ENCODE assay signal across 14 cellular contexts in genomic region chr17:57478433-57478832, GRCh38.
A peak's percentile ranks its signal among the peaks of the same experiment; 100 is the strongest.
DNase-seq lines count a peak whose midpoint lies in the region; TF ChIP-seq lines count a peak whose summit lies in the region.
"Had no signal": no experiment of that assay in that cellular context is flagged by ENCODE, and none has a peak within 500 bp of the region (broad histone marks: within the 10 kb centered on the region; RNA-seq: fewer than 3 reads in every experiment).

No MANE protein-coding gene starts in this region.

- 55 to 71% (median 68%) methylated on average over 6 of the region's 6 CpGs for WGBS in spleen, 5 donors
- 70 to 74% methylated on average over 6 of the region's 6 CpGs for WGBS in GM23248 (ENCODE audit: low coverage in 1 of 2, low lambda C conversion rate in 2 of 2, missing lambda C conversion rate in 2 of 2), 2 experiments

- no peaks in the 10 kb centered on the region for H3K36me3 ChIP-seq in spleen
- no peaks in the 10 kb centered on the region for H3K36me3 ChIP-seq in GM23248 (ENCODE audit: low read depth)
- H3K36me3 ChIP-seq: Peyer's patch had no signal

- H3K9me3 ChIP-seq in spleen (no peaks in the 10 kb centered on the region), GM23248 (ENCODE audit: low read depth) (no peaks in the 10 kb centered on the region)
- H3K9me3 ChIP-seq: Peyer's patch had no signal

- H3K9ac ChIP-seq in GM23248, result no peak overlapping the region

- peaks cover 42% of the 10 kb centered on the region for H3F3A ChIP-seq in GM23248 (ENCODE audit: insufficient read depth)

- no peaks in the 10 kb centered on the region for H3K27me3 ChIP-seq in spleen (replicated peaks in 1 of 7)
- no peaks in the 10 kb centered on the region for H3K27me3 ChIP-seq in GM23248 (replicated peaks; ENCODE audit: insufficient read depth)
- H3K27me3 ChIP-seq: Peyer's patch had no signal

- no peaks in the 10 kb centered on the region for H3K79me2 ChIP-seq in GM23248 (ENCODE audit: insufficient read depth)

- no peak for TF ChIP-seq POLR2A in spleen (IDR thresholded peaks at IDR 0.05)

- in situ Hi-C loops in GM23248 (cut with MboI), result no loop called here

- no peak overlapping the region for H3K4me3 ChIP-seq in spleen
- no peak overlapping the region for H3K4me3 ChIP-seq in GM23248
- H3K4me3 ChIP-seq: Peyer's patch had no signal

- peaks cover 6 to 72% (median 40%) of the 10 kb centered on the region in 6 donors for H3K4me1 ChIP-seq in spleen
- H3K4me1 ChIP-seq in GM23248 (ENCODE audit: insufficient read depth), result peaks cover 43% of the 10 kb centered on the region
- H3K4me1 ChIP-seq: Peyer's patch had no signal

- TF ChIP-seq CTCF in spleen (IDR thresholded peaks at IDR 0.05 in 8 of 11, conservative IDR thresholded peaks at IDR 0.05 in 3 of 11), result no peak

- DNase-seq in RPMI7951 (ENCODE audit: low read depth) (peak; percentile 53), left kidney (ENCODE audit: low read depth, low spot score) (peak; percentile 40), spleen (peak; percentile 34), GM23248 (no peak), NCI-H774 (lab: John Stamatoyannopoulos, UW) (no peak)
- DNase-seq in activated CD8-positive, alpha-beta memory T cell treated with anti-CD3 and anti-CD28 coated beads, Interleukin-2, amount 50 U/mL, for 48 hours, result no peak
- DNase-seq: activated T-cell treated with anti-CD3 and anti-CD28 coated beads, Interleukin-2, amount 50 U/mL, for 1 hour; foreskin melanocyte; NCI-H2029 treated with DMSO at 0.1 percent for 48 hours; NCI-H524 treated with DMSO at 0.1 percent for 48 hours; Peyer's patch; stimulated activated CD4-positive, alpha-beta T cell treated with anti-CD3 and anti-CD28 coated beads, Interleukin-4, amount 100 ng/mL, for 1 hour; stimulated activated CD8-positive, alpha-beta memory T cell treated with anti-CD3 and anti-CD28 coated beads, Interleukin-4, amount 100 ng/mL, for 48 hours had no signal

- no peak overlapping the region for H3K4me2 ChIP-seq in GM23248 (ENCODE audit: unreplicated experiment)

- no peaks in the 10 kb centered on the region for H4K20me1 ChIP-seq in GM23248 (ENCODE audit: insufficient read depth)

- intact Hi-C loops in spleen (cut with DNase I; ENCODE audit: low total_unique reads), result no loop called here

- peak overlapping the region; percentile 80 for H3K27ac ChIP-seq in cingulate gyrus (ENCODE audit: low read depth, low read length)
- H3K27ac ChIP-seq in spleen, result peak overlapping the region in 6 of 8 donors; percentile 3 to 67 (median 56)
- H3K27ac ChIP-seq in GM23248, result no peak overlapping the region
- H3K27ac ChIP-seq: Peyer's patch had no signal

- H2AFZ ChIP-seq in GM23248, result no peak overlapping the region

- no peaks in the 10 kb centered on the region for H3K9me2 ChIP-seq in GM23248 (ENCODE audit: insufficient read depth)

Comparison
In these comparisons a context has a peak if more than half of its experiments do, and no peak if none do; other contexts are left out.
1. DNase-seq: peak in RPMI7951 (single experiment), left kidney (single experiment) and spleen (single experiment); none in GM23248 (single experiment), NCI-H774 (single experiment) and activated CD8-positive, alpha-beta memory T cell treated with anti-CD3 and anti-CD28 coated beads, Interleukin-2, amount 50 U/mL, for 48 hours (single experiment).